1 cellular context compared by ENCODE assay signal in the genomic region with DNA sequence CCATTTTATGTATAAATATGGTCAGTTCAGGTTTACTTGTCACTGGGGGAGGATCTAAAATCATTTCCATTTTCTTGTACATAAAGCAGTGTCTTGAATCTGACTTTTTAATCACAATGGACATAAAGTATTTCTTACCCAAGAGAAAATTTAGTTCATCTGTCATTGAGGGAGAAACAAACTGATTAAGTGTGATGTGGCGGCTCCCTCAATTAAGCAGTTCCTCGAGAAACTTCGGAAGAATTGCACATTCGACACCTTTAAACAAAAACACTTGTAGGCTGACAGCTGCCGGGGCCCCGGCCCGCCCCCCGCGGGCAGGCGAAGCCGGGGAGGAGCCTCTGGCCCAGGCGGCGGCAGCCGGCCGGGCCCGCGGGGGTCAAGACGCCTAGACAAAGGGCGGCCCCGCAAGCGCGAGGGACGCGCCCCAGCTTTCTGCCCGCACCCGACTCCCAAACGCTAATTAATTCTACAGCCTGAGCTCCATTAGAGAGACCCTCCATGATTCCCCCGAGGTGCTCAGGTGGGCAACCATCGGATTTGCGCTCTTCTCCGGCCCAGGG.
TF ChIP-seq lines count a peak whose summit lies in the region.

No MANE protein-coding gene starts in this region.

TF ChIP-seq in H1, 55 proteins besides CTCF, POLR2A, EP300 and RAD21 (continued from another document):
- TF ChIP-seq SIN3A (conservative IDR thresholded peaks at IDR 0.05 in 1 of 2, IDR thresholded peaks at IDR 0.05 in 1 of 2; ENCODE audit: low read depth in 1 of 2, low read length in 2 of 2) (peak in 1 of 2 experiments; percentile 28; a peak in 1 of 4 replicates), POLR2AphosphoS5 (IDR thresholded peaks at IDR 0.05; ENCODE audit: low read depth, low read length) (0 out of 2 replicates have a peak, but pooled peaks have one; percentile 19), JUND (IDR thresholded peaks at IDR 0.05; ENCODE audit: low read length) (no peak), TCF12 (IDR thresholded peaks at IDR 0.05; ENCODE audit: low read depth, low read length) (no peak), TAF1 (IDR thresholded peaks at IDR 0.05; ENCODE audit: low read depth, low read length) (peak; percentile 72), HDAC2 (IDR thresholded peaks at IDR 0.05; ENCODE audit: borderline replicate concordance in 1 of 2, low read depth in 2 of 2, low read length in 2 of 2) (0 out of 4 replicates have a peak, but pooled peaks of 1 of the 2 experiments have one; percentile 17), RFX5 (IDR thresholded peaks at IDR 0.05; ENCODE audit: borderline replicate concordance, low read depth, low read length) (no peak)
